Comparison of ENCODE assay signal across 8 cellular contexts in the genomic region with DNA sequence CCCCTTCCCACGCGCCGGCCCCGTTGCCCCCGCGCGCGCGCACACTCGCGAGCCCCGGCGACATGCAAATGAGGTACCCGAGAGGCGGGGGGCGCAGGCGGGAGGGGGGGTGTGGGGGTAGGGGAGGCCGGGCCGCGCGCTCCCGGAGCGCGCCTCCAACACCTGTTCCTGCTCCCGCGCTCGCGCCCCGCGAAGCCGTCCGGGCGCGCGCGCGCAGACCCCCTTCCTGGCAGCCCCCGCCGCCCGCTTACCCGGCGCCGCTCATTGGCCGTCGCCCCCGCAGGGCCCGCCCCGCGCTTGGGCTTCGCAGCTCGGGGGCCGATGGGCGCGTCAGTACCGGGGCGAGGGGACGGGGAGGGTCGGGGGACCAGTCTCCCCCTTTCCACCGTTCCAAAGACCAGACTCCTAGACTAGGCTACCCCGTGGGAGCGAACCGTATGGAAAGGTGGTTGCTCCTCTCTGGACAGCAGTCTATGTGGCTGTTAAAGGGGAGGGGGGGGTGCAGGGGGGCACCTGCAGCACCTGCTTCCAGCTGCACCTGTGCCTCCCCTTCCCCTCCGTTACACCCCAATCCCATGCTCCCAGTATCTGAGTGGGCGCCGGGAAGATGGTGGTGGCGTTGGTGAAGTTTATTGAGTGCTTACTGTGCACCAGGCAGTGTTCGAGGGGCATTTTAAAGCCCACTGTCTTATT. TPM values are rescaled to one million over a fixed set of nuclear protein-coding genes. Genes with fewer than 3 reads are reported as not detected.
DNase-seq lines count a peak whose midpoint lies in the region; ATAC-seq and TF ChIP-seq lines count a peak whose summit lies in the region.

No MANE protein-coding gene starts in this region.

- H3K27me3 ChIP-seq in HUES6 (ENCODE audit: control insufficient read depth, insufficient read depth, low read length), result no peaks in the 10 kb centered on the region
- H3K27me3 ChIP-seq in Peyer's patch, result no peaks in the 10 kb centered on the region
- no peaks in the 10 kb centered on the region for H3K27me3 ChIP-seq in mesenchymal stem cell (ENCODE audit: control insufficient read depth in 1 of 2, insufficient read depth in 1 of 2, low read length in 2 of 2)
- H3K27me3 ChIP-seq in stomach, result no peaks in the 10 kb centered on the region

- CTCF ChIA-PET in Calu3 (lab: Charles Lee), result interaction anchor here (0.6 to 1.0 kb wide), 4 partner anchors 24 to 1709 kb away, joined by 3 to 6 read pairs (median 4); a partner anchor contains a TSS

- peaks cover 85% of the 10 kb centered on the region for H3K36me3 Mint-ChIP-seq in Calu3 (ENCODE audit: insufficient read depth, unreplicated experiment)

- H3K14ac ChIP-seq in mesenchymal stem cell (ENCODE audit: low read length in 2 of 2), result peak overlapping the region in 1 of 2 experiments; percentile 87

- no peaks in the 10 kb centered on the region for H3K9me3 ChIP-seq in HUES6 (ENCODE audit: control insufficient read depth, insufficient read depth, low read depth, low read length)
- H3K9me3 ChIP-seq in Peyer's patch, result no peaks in the 10 kb centered on the region
- H3K9me3 ChIP-seq in mesenchymal stem cell (ENCODE audit: control insufficient read depth, low read length), result no peaks in the 10 kb centered on the region
- no peaks in the 10 kb centered on the region for H3K9me3 ChIP-seq in stomach

- no peaks in the 10 kb centered on the region for H3K27me3 Mint-ChIP-seq in Calu3 (ENCODE audit: unreplicated experiment)

- no peak for DNase-seq in Calu3
- peak in 2 of 3 donors; percentile 73 to 89 for DNase-seq in Peyer's patch
- DNase-seq in cerebellum (ENCODE audit: low spot score), result peak; percentile 90
- DNase-seq in mesenchymal stem cell, result no peak
- DNase-seq in stomach, result no peak
- DNase-seq in dedifferentiated amniotic fluid mesenchymal stem cell (ENCODE audit: extremely low spot score), result no peak

- H3K27ac ChIP-seq in HUES6 (ENCODE audit: low read depth, low read length) (peak overlapping the region; percentile 49; the same call in 1 of the 2 replicates), Peyer's patch (peak overlapping the region; percentile 96 to 98 (median 96)), mesenchymal stem cell (ENCODE audit: low read length, poor library complexity, severe bottlenecking) (peak overlapping the region; percentile 41), stomach (peak overlapping the region; percentile 90 to 100 (median 99))

- WGBS in mesenchymal stem cell, result 6% methylated on average over 28 of the region's 67 CpGs
- 1 to 6% (median 1%) methylated on average over 5 to 67 of the region's 67 CpGs for WGBS in stomach, 5 donors

- no peak for TF ChIP-seq CTCF in Calu3 (IDR thresholded peaks at IDR 0.05; ENCODE audit: unreplicated experiment)
- no peak for TF ChIP-seq CTCF in Peyer's patch (IDR thresholded peaks at IDR 0.05)
- no peak for TF ChIP-seq CTCF in stomach (IDR thresholded peaks at IDR 0.05)

- H3K4me3 Mint-ChIP-seq in Calu3 (ENCODE audit: low read depth, unreplicated experiment), result peak overlapping the region; percentile 87

- H3K9ac ChIP-seq in HUES6 (ENCODE audit: low read length) (peak overlapping the region; percentile 53), mesenchymal stem cell (ENCODE audit: low read length) (peak overlapping the region; percentile 84)

- peak overlapping the region; percentile 73 to 99 for H3K4ac ChIP-seq in mesenchymal stem cell (ENCODE audit: low read depth in 1 of 2, low read length in 2 of 2)

- peaks cover 24% of the 10 kb centered on the region for H3K4me1 Mint-ChIP-seq in Calu3 (ENCODE audit: low read depth, unreplicated experiment)

- H2BK5ac ChIP-seq in mesenchymal stem cell (ENCODE audit: low read depth, low read length, poor library complexity, severe bottlenecking), result peak overlapping the region; percentile 35

- H3K4me2 ChIP-seq in mesenchymal stem cell (ENCODE audit: low read length, poor library complexity, severe bottlenecking), result peak overlapping the region; percentile 86

- peak overlapping the region; percentile 95 for H4K91ac ChIP-seq in mesenchymal stem cell (ENCODE audit: low read length)

- peak overlapping the region; percentile 70 for H2BK15ac ChIP-seq in mesenchymal stem cell (ENCODE audit: low read depth, poor library complexity, severe bottlenecking)

- H2AFZ ChIP-seq in mesenchymal stem cell (ENCODE audit: low read depth, low read length), result no peak overlapping the region

- peak overlapping the region; percentile 85 to 88 for H3K18ac ChIP-seq in mesenchymal stem cell (ENCODE audit: low read depth in 1 of 2, low read length in 2 of 2)

- H2BK120ac ChIP-seq in mesenchymal stem cell (ENCODE audit: low read depth, low read length), result peak overlapping the region; percentile 90

- H3K36me3 ChIP-seq in HUES6 (ENCODE audit: control insufficient read depth, insufficient read depth, low read length) (peaks cover 11% of the 10 kb centered on the region), Peyer's patch (peaks cover 0 to 22% (median 0%) of the 10 kb centered on the region in 3 donors), mesenchymal stem cell (ENCODE audit: control insufficient read depth in 1 of 2, insufficient read depth in 2 of 2, low read depth in 1 of 2, low read length in 2 of 2) (peaks cover 19 to 38% of the 10 kb centered on the region in 2 experiments), stomach (peaks cover 19 to 38% (median 34%) of the 10 kb centered on the region in 4 donors)

- H3K4me3 ChIP-seq in HUES6 (ENCODE audit: low read depth, low read length) (peak overlapping the region; percentile 66), Peyer's patch (peak overlapping the region; percentile 61 to 99 (median 72)), mesenchymal stem cell (ENCODE audit: insufficient read depth in 1 of 2, low read depth in 1 of 2, low read length in 2 of 2) (peak overlapping the region; percentile 80 to 87), stomach (peak overlapping the region; percentile 76 to 91 (median 81))

- peaks cover 42% of the 10 kb centered on the region for H3K79me1 ChIP-seq in mesenchymal stem cell (replicated peaks; ENCODE audit: low read length, poor library complexity, severe bottlenecking)

- H3K9me3 Mint-ChIP-seq in Calu3 (ENCODE audit: low read depth, unreplicated experiment), result no peaks in the 10 kb centered on the region

- TF ChIP-seq POLR2A in Peyer's patch (IDR thresholded peaks at IDR 0.05), result no peak
- no peak for TF ChIP-seq POLR2A in stomach (IDR thresholded peaks at IDR 0.05)

- no TSS peak for BruUV-seq in Calu3 (replicated peaks; lab: Mats Ljungman, UMichigan)

- intact Hi-C loops in Calu3 (cut with micrococcal nuclease; ENCODE audit: unreplicated experiment) (no loop called here), stomach (cut with DNase I; ENCODE audit: low total_unique reads) (no loop called here)

- H3K23ac ChIP-seq in mesenchymal stem cell (ENCODE audit: low read length in 2 of 2), result peak overlapping the region in 1 of 2 experiments; percentile 73

- no peak for TF ChIP-seq EP300 in stomach (IDR thresholded peaks at IDR 0.05)

- peak overlapping the region; percentile 92 for H4K8ac ChIP-seq in mesenchymal stem cell (ENCODE audit: low read length)

- ATAC-seq in GM19452 (IDR thresholded peaks at IDR 0.05; ENCODE audit: unreplicated experiment), result peak; percentile 20

- peak overlapping the region; percentile 11 for H2AK5ac ChIP-seq in mesenchymal stem cell (ENCODE audit: low read length, severe bottlenecking)

- peaks cover 17% of the 10 kb centered on the region for H3K4me1 ChIP-seq in HUES6 (ENCODE audit: control insufficient read depth, insufficient read depth, low read length)
- peaks cover 0 to 30% (median 10%) of the 10 kb centered on the region in 4 donors for H3K4me1 ChIP-seq in Peyer's patch
- peaks cover 17% of the 10 kb centered on the region for H3K4me1 ChIP-seq in mesenchymal stem cell (ENCODE audit: control insufficient read depth, insufficient read depth, low read depth, low read length)
- H3K4me1 ChIP-seq in stomach, result peaks cover 19 to 57% (median 48%) of the 10 kb centered on the region in 4 donors

- peak overlapping the region; percentile 94 for H3K27ac Mint-ChIP-seq in Calu3 (ENCODE audit: unreplicated experiment)

- peak overlapping the region; percentile 37 to 75 for H2BK12ac ChIP-seq in mesenchymal stem cell (ENCODE audit: low read length in 2 of 2)

RNA-seq across cellular contexts. Expression of a gene that starts 0.4 kb away (rescaled TPM):
- total RNA-seq in Calu3 (2022) (18.5 and 21.8 TPM in 2 replicates), Peyer's patch (10 to 100 TPM; 30.3 to 45.2 (median 44.4) TPM), cerebellum (3.6 TPM), stomach (10 to 100 TPM in 3 of 5 donors, 1 to 10 TPM in 2; 2.9 to 54.3 (median 17.4) TPM)
- polyA plus RNA-seq in mesenchymal stem cell (2013, experiment 1 of 2), result 8.4 TPM
- 9.2 TPM for polyA plus RNA-seq in mesenchymal stem cell (2013, experiment 2 of 2)
- polyA plus RNA-seq in stomach, result 10 to 100 TPM; 61.3 to 70.7 (median 68.9) TPM

RNA-seq across cellular contexts. Expression of a gene that starts 1.2 kb away (rescaled TPM):
- total RNA-seq in Calu3 (2022) (18.6 and 23.0 TPM in 2 replicates), Peyer's patch (10 to 100 TPM in 3 of 4 donors, 1 to 10 TPM in 1; 6.0 to 14.9 (median 12.0) TPM), cerebellum (2.2 TPM), stomach (10 to 100 TPM in 1 of 5 donors, 1 to 10 TPM in 3, not detected in 1; 4.0 to 16.8 (median 6.7) TPM)
- 8.5 TPM for polyA plus RNA-seq in mesenchymal stem cell (2013, experiment 1 of 2)
- 8.9 TPM for polyA plus RNA-seq in mesenchymal stem cell (2013, experiment 2 of 2)
- 10 to 100 TPM in 1 of 3 donors, 1 to 10 TPM in 2; 8.7 to 10.8 (median 9.4) TPM for polyA plus RNA-seq in stomach

RNA-seq across cellular contexts. Expression of a gene that starts 5.0 kb away (rescaled TPM):
- total RNA-seq in Calu3 (2022), result 29.6 and 30.9 TPM in 2 replicates
- 10 to 100 TPM in 3 of 4 donors, 1 to 10 TPM in 1; 8.6 to 18.9 (median 14.3) TPM for total RNA-seq in Peyer's patch
- 1.7 TPM for total RNA-seq in cerebellum
- 9.1 TPM for polyA plus RNA-seq in mesenchymal stem cell (2013, experiment 1 of 2)
- polyA plus RNA-seq in mesenchymal stem cell (2013, experiment 2 of 2), result 8.8 TPM
- 10 to 100 TPM in 3 of 5 donors, 1 to 10 TPM in 2; 1.3 to 60.5 (median 11.6) TPM for total RNA-seq in stomach
- polyA plus RNA-seq in stomach, result 1 to 10 TPM; 5.3 to 6.3 (median 6.1) TPM

RNA-seq across cellular contexts. Expression of a gene that starts 19.8 kb away (rescaled TPM):
- total RNA-seq in Calu3 (2022), result 29.8 and 33.4 TPM in 2 replicates
- 1 to 10 TPM in 3 of 4 donors, not detected in 1; 1.7 to 6.1 (median 3.1) TPM for total RNA-seq in Peyer's patch
- total RNA-seq in cerebellum, result 3.9 TPM
- 25.8 TPM for polyA plus RNA-seq in mesenchymal stem cell (2013, experiment 1 of 2)
- polyA plus RNA-seq in mesenchymal stem cell (2013, experiment 2 of 2), result 25.7 TPM
- 10 to 100 TPM in 1 of 5 donors, 1 to 10 TPM in 4; 3.1 to 12.1 (median 5.1) TPM for total RNA-seq in stomach
- polyA plus RNA-seq in stomach, result 10 to 100 TPM; 10.8 to 13.0 (median 11.0) TPM

RNA-seq across cellular contexts. Expression of a gene that starts 23.9 kb away (rescaled TPM):
- total RNA-seq in Calu3 (2022), result 6.0 and 7.1 TPM in 2 replicates
- 10 to 100 TPM in 3 of 4 donors, 1 to 10 TPM in 1; 6.0 to 18.3 (median 12.3) TPM for total RNA-seq in Peyer's patch
- total RNA-seq in cerebellum, result 3.6 TPM
- polyA plus RNA-seq in mesenchymal stem cell (2013, experiment 1 of 2), result 2.4 TPM
- 2.5 TPM for polyA plus RNA-seq in mesenchymal stem cell (2013, experiment 2 of 2)
- total RNA-seq in stomach, result 10 to 100 TPM in 1 of 5 donors, 1 to 10 TPM in 3, not detected in 1; 1.8 to 15.1 (median 4.6) TPM
- 1 to 10 TPM; 4.2 to 6.0 (median 5.9) TPM for polyA plus RNA-seq in stomach

Comparison
In these comparisons a context has a peak if more than half of its experiments do, and no peak if none do; other contexts are left out.
1. DNase-seq: peak in Peyer's patch (2 of 3) and cerebellum (single experiment); none in Calu3 (single experiment), mesenchymal stem cell (single experiment), stomach (single experiment) and dedifferentiated amniotic fluid mesenchymal stem cell (single experiment).
2. H3K27ac ChIP-seq: peak in every context shown above with its lines; median percentile 99 in stomach; 96 in Peyer's patch; 49 in HUES6; 41 in mesenchymal stem cell.
3. Peak in every context shown above with its lines, with median percentiles within 50 percentile points of each other: H3K4me3 ChIP-seq.